15 cellular contexts compared by ENCODE assay signal in the genomic region with DNA sequence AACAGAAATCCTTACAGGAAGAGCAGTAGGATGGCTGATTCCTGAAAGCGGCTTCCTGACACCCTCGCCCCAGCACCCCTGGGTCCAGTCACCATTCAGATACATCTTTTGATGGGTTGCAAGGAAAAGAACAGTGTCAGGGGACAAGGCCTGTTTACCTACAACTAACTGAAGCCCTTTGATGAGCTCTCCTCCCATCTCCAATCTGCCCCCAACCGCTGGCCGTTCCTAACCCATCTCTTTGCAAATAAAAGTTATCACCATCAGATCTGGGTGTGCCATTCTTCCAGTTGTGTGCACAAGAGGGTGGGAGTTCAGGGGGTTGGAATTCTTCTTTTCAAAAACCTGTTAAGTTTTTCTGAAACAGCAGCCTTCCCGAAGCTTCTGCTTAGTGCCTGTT. TPM values are rescaled to one million over a fixed set of nuclear protein-coding genes. Genes with fewer than 3 reads are reported as not detected.
DNase-seq lines count a peak whose midpoint lies in the region; ATAC-seq and TF ChIP-seq lines count a peak whose summit lies in the region.
"Had no signal": no experiment of that assay in that cellular context is flagged by ENCODE, and none has a peak within 500 bp of the region (broad histone marks: within the 10 kb centered on the region; RNA-seq: fewer than 3 reads in every experiment).

No MANE protein-coding gene starts in this region.

- 74 to 81% methylated on average over 5 of the region's 5 CpGs for WGBS in esophagus squamous epithelium, 2 donors
- 72 to 92% (median 86%) methylated on average over 4 to 5 of the region's 5 CpGs for WGBS in spleen, 5 donors
- WGBS in upper lobe of left lung, 2 donors, result 70 to 93% methylated on average over 4 to 5 of the region's 5 CpGs

- peak overlapping the region; percentile 18 for H3K4me3 Mint-ChIP-seq in activated naive CD4-positive, alpha-beta T cell treated with anti-CD3 and anti-CD28 coated beads, Interleukin-2, amount 10 ng/mL, durations not matched to agents 7 days and 5 days
- peak overlapping the region; percentile 9 for H3K4me3 Mint-ChIP-seq in activated CD8-positive, alpha-beta T cell treated with anti-CD3 and anti-CD28 coated beads, Interleukin-2, amount 10 ng/mL, durations not matched to agents 7 days and 5 days

- intact Hi-C loops in esophagus squamous epithelium (cut with DNase I), result no loop called here
- intact Hi-C loops in spleen (cut with DNase I; ENCODE audit: low total_unique reads), result no loop called here

- ATAC-seq in activated CD8-positive, alpha-beta T cell treated with anti-CD3 and anti-CD28 coated beads, Interleukin-2, amount 10 ng/mL, durations not matched to agents 7 days and 5 days, result no peak
- ATAC-seq in upper lobe of left lung (ENCODE audit: low FRiP score in 2 of 2) (no peak), HG03460 (IDR thresholded peaks at IDR 0.05; ENCODE audit: unreplicated experiment) (no peak)
- ATAC-seq: foreskin keratinocyte, mucosa of descending colon had no signal

- H3K4me1 Mint-ChIP-seq in activated naive CD4-positive, alpha-beta T cell treated with anti-CD3 and anti-CD28 coated beads, Interleukin-2, amount 10 ng/mL, durations not matched to agents 7 days and 5 days, result peaks cover 96% of the 10 kb centered on the region
- peaks cover 94% of the 10 kb centered on the region for H3K4me1 Mint-ChIP-seq in activated CD8-positive, alpha-beta T cell treated with anti-CD3 and anti-CD28 coated beads, Interleukin-2, amount 10 ng/mL, durations not matched to agents 7 days and 5 days (ENCODE audit: low read depth)

- peaks cover 88% of the 10 kb centered on the region for H3K36me3 Mint-ChIP-seq in activated naive CD4-positive, alpha-beta T cell treated with anti-CD3 and anti-CD28 coated beads, Interleukin-2, amount 10 ng/mL, durations not matched to agents 7 days and 5 days
- H3K36me3 Mint-ChIP-seq in activated CD8-positive, alpha-beta T cell treated with anti-CD3 and anti-CD28 coated beads, Interleukin-2, amount 10 ng/mL, durations not matched to agents 7 days and 5 days (ENCODE audit: low read depth), result peaks cover 84% of the 10 kb centered on the region

- CTCF ChIA-PET in activated naive CD4-positive, alpha-beta T cell treated with anti-CD3 and anti-CD28 coated beads, Interleukin-2, amount 10 ng/mL, durations not matched to agents 7 days and 5 days (lab: Charles Lee), result interaction anchor here (2.1 to 2.8 kb wide), 2 partner anchors 35 to 159 kb away, joined by 12 to 15 read pairs; no protein-coding TSS in a partner anchor
- CTCF ChIA-PET in activated CD8-positive, alpha-beta T cell treated with anti-CD3 and anti-CD28 coated beads, Interleukin-2, amount 10 ng/mL, durations not matched to agents 7 days and 5 days (lab: Charles Lee), result interaction anchor here (0.7 to 4.5 kb wide), 4 partner anchors 11 to 157 kb away, joined by 3 to 28 read pairs (median 4); no protein-coding TSS in a partner anchor

- H3K27me3 ChIP-seq in esophagus squamous epithelium (no peaks in the 10 kb centered on the region), spleen (replicated peaks in 1 of 7) (no peaks in the 10 kb centered on the region), upper lobe of left lung (no peaks in the 10 kb centered on the region)
- H3K27me3 ChIP-seq: foreskin keratinocyte, uterus had no signal

- no peak for TF ChIP-seq POLR2A in esophagus squamous epithelium (IDR thresholded peaks at IDR 0.05)
- TF ChIP-seq POLR2A in spleen (IDR thresholded peaks at IDR 0.05), result no peak
- TF ChIP-seq POLR2A in upper lobe of left lung (IDR thresholded peaks at IDR 0.05), result no peak

- H3K9me3 ChIP-seq in esophagus squamous epithelium (no peaks in the 10 kb centered on the region), spleen (no peaks in the 10 kb centered on the region), upper lobe of left lung (no peaks in the 10 kb centered on the region)
- H3K9me3 ChIP-seq: mucosa of descending colon, uterus had no signal

- H3K4me3 ChIP-seq in esophagus squamous epithelium (no peak overlapping the region), spleen (no peak overlapping the region), upper lobe of left lung (no peak overlapping the region)
- H3K4me3 ChIP-seq: mucosa of descending colon, uterus had no signal

- no peaks in the 10 kb centered on the region for H3K27me3 Mint-ChIP-seq in activated naive CD4-positive, alpha-beta T cell treated with anti-CD3 and anti-CD28 coated beads, Interleukin-2, amount 10 ng/mL, durations not matched to agents 7 days and 5 days
- no peaks in the 10 kb centered on the region for H3K27me3 Mint-ChIP-seq in activated CD8-positive, alpha-beta T cell treated with anti-CD3 and anti-CD28 coated beads, Interleukin-2, amount 10 ng/mL, durations not matched to agents 7 days and 5 days (ENCODE audit: low read depth)

- H3K4me1 ChIP-seq in esophagus squamous epithelium (peaks cover 26 to 72% (median 35%) of the 10 kb centered on the region in 3 donors), spleen (peaks cover 35 to 81% (median 49%) of the 10 kb centered on the region in 6 donors), upper lobe of left lung (peaks cover 10 to 22% (median 19%) of the 10 kb centered on the region in 4 donors)
- H3K4me1 ChIP-seq: uterus had no signal

- no peak for DNase-seq in activated naive CD4-positive, alpha-beta T cell treated with anti-CD3 and anti-CD28 coated beads, Interleukin-2, amount 10 ng/mL, durations not matched to agents 7 days and 5 days
- DNase-seq in activated naive CD4-positive, alpha-beta T cell (lab: John Stamatoyannopoulos, UW), result no peak
- DNase-seq in activated CD8-positive, alpha-beta T cell treated with anti-CD3 and anti-CD28 coated beads, Interleukin-2, amount 10 ng/mL, durations not matched to agents 7 days and 5 days, result no peak
- no peak for DNase-seq in esophagus squamous epithelium (lab: John Stamatoyannopoulos, UW)
- DNase-seq in spleen, result no peak
- DNase-seq in upper lobe of left lung, result no peak
- no peak for DNase-seq in ecto neural progenitor cell (ENCODE audit: low spot score)
- DNase-seq: amniotic stem cell, foreskin keratinocyte, Karpas-422, mucosa of descending colon, NCI-H146, NCI-H526, uterus had no signal

- POLR2A ChIA-PET in activated CD8-positive, alpha-beta T cell treated with anti-CD3 and anti-CD28 coated beads, Interleukin-2, amount 10 ng/mL, durations not matched to agents 7 days and 5 days (lab: Charles Lee), result interaction anchor here (1.0 to 12.1 kb wide), 5 partner anchors 9 to 157 kb away, joined by 3 to 220 read pairs (median 16); a partner anchor contains a TSS

- H3K36me3 ChIP-seq in esophagus squamous epithelium (no peaks in the 10 kb centered on the region), spleen (no peaks in the 10 kb centered on the region), upper lobe of left lung (no peaks in the 10 kb centered on the region)
- H3K36me3 ChIP-seq: uterus had no signal

- peak overlapping the region; percentile 99 for H3K27ac Mint-ChIP-seq in activated naive CD4-positive, alpha-beta T cell treated with anti-CD3 and anti-CD28 coated beads, Interleukin-2, amount 10 ng/mL, durations not matched to agents 7 days and 5 days
- H3K27ac Mint-ChIP-seq in activated CD8-positive, alpha-beta T cell treated with anti-CD3 and anti-CD28 coated beads, Interleukin-2, amount 10 ng/mL, durations not matched to agents 7 days and 5 days, result peak overlapping the region; percentile 99

- H3K9me3 Mint-ChIP-seq in activated naive CD4-positive, alpha-beta T cell treated with anti-CD3 and anti-CD28 coated beads, Interleukin-2, amount 10 ng/mL, durations not matched to agents 7 days and 5 days, result peaks cover 42% of the 10 kb centered on the region
- peaks cover 24% of the 10 kb centered on the region for H3K9me3 Mint-ChIP-seq in activated CD8-positive, alpha-beta T cell treated with anti-CD3 and anti-CD28 coated beads, Interleukin-2, amount 10 ng/mL, durations not matched to agents 7 days and 5 days (ENCODE audit: insufficient read depth)

- H3K27ac ChIP-seq in esophagus squamous epithelium (peak overlapping the region in 3 of 4 donors; percentile 14 to 93 (median 93)), spleen (peak overlapping the region in 5 of 8 donors; percentile 87 to 94 (median 89)), upper lobe of left lung (no peak overlapping the region)
- H3K27ac ChIP-seq: uterus had no signal

- TF ChIP-seq EP300 in upper lobe of left lung (IDR thresholded peaks at IDR 0.05), result no peak

- TF ChIP-seq CTCF in esophagus squamous epithelium (IDR thresholded peaks at IDR 0.05) (no peak), spleen (IDR thresholded peaks at IDR 0.05 in 8 of 11, conservative IDR thresholded peaks at IDR 0.05 in 3 of 11) (no peak), upper lobe of left lung (IDR thresholded peaks at IDR 0.05) (no peak)

RNA-seq across cellular contexts. Expression of a gene that starts 48.9 kb away (rescaled TPM):
- 100 to 1,000 TPM; 123 to 126 TPM for total RNA-seq in activated CD8-positive, alpha-beta T cell treated with anti-CD3 and anti-CD28 coated beads, Interleukin-2, amount 10 ng/mL, durations not matched to agents 7 days and 5 days
- total RNA-seq in esophagus squamous epithelium (10 to 100 TPM; 11.2 to 27.1 (median 20.0) TPM), spleen (100 to 1,000 TPM in 1 of 7 donors, 10 to 100 TPM in 6; 45.4 to 148 (median 75.0) TPM), upper lobe of left lung (10 to 100 TPM; 16.6 to 33.1 (median 20.1) TPM)
- polyA plus RNA-seq in spleen, result 10 to 100 TPM; 12.2 to 24.4 (median 20.4) TPM

Comparison
In these comparisons a context has a peak if more than half of its experiments do, and no peak if none do; other contexts are left out.
1. H3K27ac ChIP-seq: peak in esophagus squamous epithelium (3 of 4) and spleen (5 of 8); none in upper lobe of left lung (0 of 4).